In genomic region chr7:13312327-13312726, GRCh38 we compare ENCODE assay signal across 20 cellular contexts.
DNase-seq lines count a peak whose midpoint lies in the region; ATAC-seq and TF ChIP-seq lines count a peak whose summit lies in the region.
"Had no signal": no experiment of that assay in that cellular context is flagged by ENCODE, and none has a peak within 500 bp of the region (broad histone marks: within the 10 kb centered on the region; RNA-seq: fewer than 3 reads in every experiment).

No MANE protein-coding gene starts in this region.

- BruUV-seq in MCF 10A (replicated peaks; lab: Mats Ljungman, UMichigan) (no TSS peak), mammary epithelial cell (replicated peaks; lab: Mats Ljungman, UMichigan) (no TSS peak)

- H3K4me1 ChIP-seq in mammary epithelial cell (ENCODE audit: insufficient read depth, low read length), result no peaks in the 10 kb centered on the region
- no peaks in the 10 kb centered on the region for H3K4me1 ChIP-seq in testis
- H3K4me1 ChIP-seq: body of pancreas, colonic mucosa, pancreas had no signal

- TF ChIP-seq CTCF in MCF 10A (IDR thresholded peaks at IDR 0.05; ENCODE audit: unreplicated experiment), result no peak
- TF ChIP-seq CTCF in mammary epithelial cell (conservative IDR thresholded peaks at IDR 0.05 in 1 of 2, IDR thresholded peaks at IDR 0.05 in 1 of 2; ENCODE audit: extremely low read depth in 1 of 2, insufficient read depth in 1 of 2, low read depth in 1 of 2, low read length in 2 of 2), result no peak
- TF ChIP-seq CTCF in WTC11 (IDR thresholded peaks at IDR 0.05), result no peak
- no peak for TF ChIP-seq CTCF in testis (IDR thresholded peaks at IDR 0.05)

- ATAC-seq in WTC11, result no peak
- ATAC-seq: body of pancreas, gastroesophageal sphincter, left ventricle myocardium superior, pancreas had no signal

- no peaks in the 10 kb centered on the region for H4K20me1 ChIP-seq in mammary epithelial cell (ENCODE audit: insufficient read depth, low read length)

- H3K4me3 ChIP-seq in mammary epithelial cell (replicated peaks in 1 of 3; ENCODE audit: insufficient read depth in 1 of 3, low read depth in 2 of 3, low read length in 3 of 3) (no peak overlapping the region), MG63 (no peak overlapping the region), testis (no peak overlapping the region)
- H3K4me3 ChIP-seq: body of pancreas, colonic mucosa, gastroesophageal sphincter, pancreas had no signal

- H3K27ac ChIP-seq in mammary epithelial cell (ENCODE audit: insufficient read depth, low read depth, low read length), result no peak overlapping the region
- no peak overlapping the region for H3K27ac ChIP-seq in testis
- H3K27ac ChIP-seq: body of pancreas, colonic mucosa, gastroesophageal sphincter, pancreas had no signal

- CTCF ChIA-PET in MCF 10A (lab: Yijun Ruan, JAX), result no interaction called here
- CTCF ChIA-PET in mammary epithelial cell (lab: Charles Lee; ENCODE audit: low non-redundant PET), result no interaction called here
- CTCF ChIA-PET in WTC11 (lab: Charles Lee), result no interaction called here

- H3K9me3 ChIP-seq in mammary epithelial cell (replicated peaks; ENCODE audit: insufficient read depth, low read length) (no peaks in the 10 kb centered on the region), MG63 (peaks cover 17% of the 10 kb centered on the region), testis (no peaks in the 10 kb centered on the region)
- H3K9me3 ChIP-seq: body of pancreas, colonic mucosa, gastroesophageal sphincter, pancreas had no signal

- dilution Hi-C loops in mammary epithelial cell (cut with HindIII; ENCODE audit: low sequenced_read_pairs), result no loop called here

- DNase-seq in MCF 10A (ENCODE audit: unreplicated experiment) (peak; percentile 46), mammary epithelial cell (no peak), MG63 (peak; percentile 4), WTC11 (ENCODE audit: low spot score) (peak; percentile 24), GM19238 (ENCODE audit: insufficient read length, low spot score) (no peak), testis (no peak), NCI-H774 (lab: John Stamatoyannopoulos, UW) (no peak), SIG-M5 (lab: John Stamatoyannopoulos, UW) (no peak)
- DNase-seq: activated CD4-positive, alpha-beta T cell treated with anti-CD3 and anti-CD28 coated beads, Interleukin-2, amount 50 U/mL, for 48 hours; activated T-cell treated with anti-CD3 and anti-CD28 coated beads, Interleukin-2, amount 50 U/mL, for 24 hours; body of pancreas; colonic mucosa; KG1; left ventricle myocardium superior; NCI-H1417 treated with DMSO at 0.1 percent for 48 hours; NCI-H510A; pancreas; stimulated activated CD4-positive, alpha-beta T cell treated with anti-CD3 and anti-CD28 coated beads, Interleukin-1b, Interleukin-23, amount 100 ng/mL, for 48 hours had no signal

- H3K4me3 Mint-ChIP-seq in MCF 10A (ENCODE audit: unreplicated experiment) (no peak overlapping the region), WTC11 (no peak overlapping the region)
- H3K4me3 Mint-ChIP-seq: activated naive CD4-positive, alpha-beta T cell treated with anti-CD3 and anti-CD28 coated beads, Interleukin-2, amount 50 U/mL, for 24 hours; activated T-cell treated with anti-CD3 and anti-CD28 coated beads, Interleukin-2, amount 50 U/mL, for 24 hours had no signal

- H3K36me3 ChIP-seq in mammary epithelial cell (ENCODE audit: insufficient read depth, low read length), result no peaks in the 10 kb centered on the region
- H3K36me3 ChIP-seq in MG63, result no peaks in the 10 kb centered on the region
- H3K36me3 ChIP-seq in testis (ENCODE audit: low read depth, missing control alignments), result no peaks in the 10 kb centered on the region
- H3K36me3 ChIP-seq: colonic mucosa, gastroesophageal sphincter, pancreas had no signal

- H3K36me3 Mint-ChIP-seq in MCF 10A (ENCODE audit: insufficient read depth, unreplicated experiment) (no peaks in the 10 kb centered on the region), WTC11 (peaks cover 58% of the 10 kb centered on the region)
- H3K36me3 Mint-ChIP-seq: activated naive CD4-positive, alpha-beta T cell treated with anti-CD3 and anti-CD28 coated beads, Interleukin-2, amount 50 U/mL, for 24 hours had no signal

- no peak overlapping the region for H3K9ac ChIP-seq in mammary epithelial cell (ENCODE audit: insufficient read depth, low read length)

- H3K27ac Mint-ChIP-seq in MCF 10A (ENCODE audit: low read depth, unreplicated experiment), result no peak overlapping the region
- no peak overlapping the region for H3K27ac Mint-ChIP-seq in WTC11
- H3K27ac Mint-ChIP-seq: activated naive CD4-positive, alpha-beta T cell treated with anti-CD3 and anti-CD28 coated beads, Interleukin-2, amount 50 U/mL, for 24 hours; activated T-cell treated with anti-CD3 and anti-CD28 coated beads, Interleukin-2, amount 50 U/mL, for 24 hours had no signal

- no peak overlapping the region for H2AFZ ChIP-seq in mammary epithelial cell (ENCODE audit: low read depth, low read length)

- H3K9me3 Mint-ChIP-seq in MCF 10A (ENCODE audit: unreplicated experiment) (peaks cover 9% of the 10 kb centered on the region), WTC11 (peaks cover 71% of the 10 kb centered on the region)

- H3K27me3 ChIP-seq in mammary epithelial cell (ENCODE audit: insufficient read depth, low read length), result no peaks in the 10 kb centered on the region
- no peaks in the 10 kb centered on the region for H3K27me3 ChIP-seq in MG63
- H3K27me3 ChIP-seq in testis, result no peaks in the 10 kb centered on the region
- H3K27me3 ChIP-seq: body of pancreas, colonic mucosa, gastroesophageal sphincter, pancreas had no signal

- no peak overlapping the region for H3K4me2 ChIP-seq in mammary epithelial cell (ENCODE audit: insufficient read depth, low read depth, low read length)

- 58% methylated on average over 5 of the region's 5 CpGs for WGBS in mammary epithelial cell (ENCODE audit: low coverage, missing lambda C conversion rate)
- WGBS in testis, 2 donors, result 91 to 92% methylated on average over 5 of the region's 5 CpGs

- intact Hi-C loops in MCF 10A (cut with micrococcal nuclease) (no loop called here), mammary epithelial cell (cut with micrococcal nuclease) (no loop called here), testis (cut with DNase I; ENCODE audit: low total_unique reads) (no loop called here)

- H3K4me1 Mint-ChIP-seq in MCF 10A (ENCODE audit: insufficient read depth, unreplicated experiment) (no peaks in the 10 kb centered on the region), WTC11 (peaks cover 4% of the 10 kb centered on the region)
- H3K4me1 Mint-ChIP-seq: activated naive CD4-positive, alpha-beta T cell treated with anti-CD3 and anti-CD28 coated beads, Interleukin-2, amount 50 U/mL, for 24 hours had no signal

- H3K27me3 Mint-ChIP-seq in MCF 10A (ENCODE audit: insufficient read depth, unreplicated experiment) (no peaks in the 10 kb centered on the region), WTC11 (ENCODE audit: low read depth) (no peaks in the 10 kb centered on the region)
- H3K27me3 Mint-ChIP-seq: activated naive CD4-positive, alpha-beta T cell treated with anti-CD3 and anti-CD28 coated beads, Interleukin-2, amount 50 U/mL, for 24 hours; activated T-cell treated with anti-CD3 and anti-CD28 coated beads, Interleukin-2, amount 50 U/mL, for 24 hours had no signal

- POLR2A ChIA-PET in MCF 10A (lab: Yijun Ruan, JAX), result no interaction called here
- POLR2A ChIA-PET in WTC11 (lab: Charles Lee), result no interaction called here

- in situ Hi-C loops in mammary epithelial cell (cut with MboI; ENCODE audit: low sequenced_read_pairs in 2 of 2), result no loop called here

- H3K79me2 ChIP-seq in mammary epithelial cell (ENCODE audit: insufficient read depth, low read length), result no peaks in the 10 kb centered on the region

- no peak for TF ChIP-seq POLR2A in testis (IDR thresholded peaks at IDR 0.05)

TF ChIP-seq in WTC11, 78 proteins besides CTCF, POLR2A, EP300 and RAD21:
- no peak for TF ChIP-seq SMAD3 (CRISPR knock-in tag; IDR thresholded peaks at IDR 0.05; ENCODE audit: borderline replicate concordance)

Comparison
In these comparisons a context has a peak if more than half of its experiments do, and no peak if none do; other contexts are left out.
1. DNase-seq: peak in MCF 10A (single experiment), MG63 (single experiment) and WTC11 (single experiment); none in mammary epithelial cell (single experiment), GM19238 (single experiment), testis (single experiment), NCI-H774 (single experiment) and SIG-M5 (single experiment).